In the genomic region with DNA sequence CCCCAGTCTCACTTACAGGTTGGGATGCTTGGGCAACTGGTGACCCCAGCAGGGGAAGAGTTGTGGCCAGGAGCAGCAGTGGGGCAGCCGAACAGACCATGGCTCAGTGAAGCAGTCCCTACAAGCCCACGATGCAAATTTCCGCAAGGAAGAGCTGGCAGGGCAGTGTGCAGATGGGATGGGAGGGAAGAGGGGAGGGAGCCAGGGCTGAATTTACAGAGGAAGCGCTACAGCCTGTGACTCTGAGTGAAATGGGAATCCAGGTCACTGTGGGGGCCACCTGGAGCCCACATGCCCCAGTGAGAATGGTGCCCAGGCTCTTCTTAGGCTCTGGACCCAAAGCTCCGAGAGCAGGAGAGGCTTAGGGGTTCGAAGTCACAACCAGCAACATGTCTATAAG, we compare ENCODE assay signal across 18 cellular contexts. TPM values are rescaled to one million over a fixed set of nuclear protein-coding genes. Genes with fewer than 3 reads are reported as not detected.
DNase-seq lines count a peak whose midpoint lies in the region; ATAC-seq, FAIRE-seq and TF ChIP-seq lines count a peak whose summit lies in the region.
"Had no signal": no experiment of that assay in that cellular context is flagged by ENCODE, and none has a peak within 500 bp of the region (broad histone marks: within the 10 kb centered on the region; RNA-seq: fewer than 3 reads in every experiment).

No MANE protein-coding gene starts in this region.

- WGBS in HepG2 (ENCODE audit: low lambda C conversion rate), result 19% methylated on average over 6 of the region's 6 CpGs
- WGBS in right lobe of liver (ENCODE audit: insufficient coverage, low coverage, low lambda C conversion rate, missing lambda C conversion rate), result 48% methylated on average over 4 of the region's 6 CpGs

- POLR2A ChIA-PET in HepG2 (lab: Yijun Ruan, JAX), result interaction anchor here (1.3 kb wide), 1 partner anchor 27 kb away, joined by 4 read pairs; a partner anchor contains a TSS

- H3K9me3 Mint-ChIP-seq in endothelial cell (ENCODE audit: unreplicated experiment), result no peaks in the 10 kb centered on the region
- no peaks in the 10 kb centered on the region for H3K9me3 Mint-ChIP-seq in activated naive CD4-positive, alpha-beta T cell treated with anti-CD3 and anti-CD28 coated beads for 36 hours

- H3K27ac ChIP-seq in HepG2 (ENCODE audit: extremely low read length, insufficient read depth, low read length) (no peak overlapping the region), right lobe of liver (no peak overlapping the region)
- H3K27ac ChIP-seq: A549, C4-2B, PC-9 had no signal

- H3K9ac ChIP-seq in HepG2 (ENCODE audit: insufficient read depth, low read depth, low read length), result no peak overlapping the region

- FAIRE-seq in HepG2 (lab: Jason Lieb, UNC), result no peak
- FAIRE-seq: A549, GM19239 had no signal

- H3K27ac Mint-ChIP-seq in endothelial cell (ENCODE audit: unreplicated experiment), result peak overlapping the region; percentile 86
- H3K27ac Mint-ChIP-seq in activated naive CD4-positive, alpha-beta T cell treated with anti-CD3 and anti-CD28 coated beads for 36 hours, result no peak overlapping the region

- H4K20me1 ChIP-seq in HepG2 (ENCODE audit: insufficient read depth, low read length), result no peaks in the 10 kb centered on the region

- H3K4me3 ChIP-seq in HepG2 (replicated peaks in 1 of 3; ENCODE audit: insufficient read depth in 1 of 3, low read depth in 2 of 3, low read length in 3 of 3), result no peak overlapping the region
- H3K4me3 ChIP-seq in right lobe of liver, result no peak overlapping the region
- H3K4me3 ChIP-seq: A549, PC-9 had no signal

- DNase-seq in HepG2 (ENCODE audit: low spot score) (no peak), right lobe of liver (no peak), NCI-H446 treated with DMSO at 0.1 percent for 48 hours (lab: John Stamatoyannopoulos, UW) (peak; percentile 35), endothelial cell (ENCODE audit: low spot score) (no peak), putamen (ENCODE audit: low spot score) (no peak)
- no peak for DNase-seq in activated naive CD4-positive, alpha-beta T cell treated with anti-CD3 and anti-CD28 coated beads for 36 hours
- DNase-seq: HCEC 1CT, KG1, NCI-H1417 treated with DMSO at 0.1 percent for 48 hours, NCI-H2029 treated with DMSO at 0.1 percent for 48 hours, PC-9 had no signal

- H3K4me1 ChIP-seq in HepG2 (ENCODE audit: insufficient read depth, low read length), result 0 out of 2 replicates have a peak, but pooled peaks cover 8% of the 10 kb centered on the region
- H3K4me1 ChIP-seq in right lobe of liver, result no peaks in the 10 kb centered on the region
- H3K4me1 ChIP-seq: A549 had no signal

- H3K4me2 ChIP-seq in HepG2 (ENCODE audit: low read depth, low read length), result no peak overlapping the region
- H3K4me2 ChIP-seq: A549, PC-9 had no signal

- TF ChIP-seq POLR2A in HepG2 (IDR thresholded peaks at IDR 0.05; ENCODE audit: insufficient read depth in 1 of 2, low read depth in 2 of 2, low read length in 2 of 2) (no peak), right lobe of liver (IDR thresholded peaks at IDR 0.05) (no peak)

- no peak overlapping the region for H2AFZ ChIP-seq in HepG2 (ENCODE audit: low read length)
- H2AFZ ChIP-seq: PC-9 had no signal

- H3K9me3 ChIP-seq in HepG2 (ENCODE audit: low read length), result no peaks in the 10 kb centered on the region
- no peaks in the 10 kb centered on the region for H3K9me3 ChIP-seq in right lobe of liver
- H3K9me3 ChIP-seq: A549 had no signal

- ATAC-seq in HepG2, result no peak
- no peak for ATAC-seq in right lobe of liver
- no peak for ATAC-seq in GM18517 (IDR thresholded peaks at IDR 0.05; ENCODE audit: unreplicated experiment)
- no peak for ATAC-seq in GM21825 (IDR thresholded peaks at IDR 0.05; ENCODE audit: unreplicated experiment)
- ATAC-seq: A549 had no signal

- CTCF ChIA-PET in HepG2 (lab: Yijun Ruan, JAX; ENCODE audit: low intra/inter-chr PET ratio, low total read pairs), result no interaction called here
- CTCF ChIA-PET in activated naive CD4-positive, alpha-beta T cell treated with anti-CD3 and anti-CD28 coated beads for 36 hours (lab: Charles Lee), result no interaction called here

- in situ Hi-C loops in HepG2 (cut with HindIII; ENCODE audit: extremely low pct_ligation_motif_present, low pct_unique_long_range_greater_than_20kb), result loop anchor here (5.0 kb wide), 1 partner anchor 148 kb away; no protein-coding TSS in a partner anchor

- peaks cover 8 to 42% of the 10 kb centered on the region in 2 experiments; a peak in 4 of 5 replicates for H3K27me3 ChIP-seq in HepG2 (ENCODE audit: control insufficient read depth in 1 of 2, insufficient read depth in 2 of 2, low read length in 2 of 2)
- H3K27me3 ChIP-seq in right lobe of liver, result no peaks in the 10 kb centered on the region

- TF ChIP-seq CTCF in HepG2 (CRISPR knock-in tag; IDR thresholded peaks at IDR 0.05), result no peak
- TF ChIP-seq CTCF in right lobe of liver (IDR thresholded peaks at IDR 0.05), result no peak
- TF ChIP-seq CTCF in endothelial cell (IDR thresholded peaks at IDR 0.05; ENCODE audit: unreplicated experiment), result no peak

- no peaks in the 10 kb centered on the region for H3K36me3 ChIP-seq in HepG2 (replicated peaks in 1 of 2; ENCODE audit: control insufficient read depth in 1 of 2, insufficient read depth in 2 of 2, low read length in 2 of 2)
- no peaks in the 10 kb centered on the region for H3K36me3 ChIP-seq in right lobe of liver

- intact Hi-C loops in HepG2 (cut with micrococcal nuclease; ENCODE audit: unreplicated experiment) (no loop called here), right lobe of liver (cut with DNase I) (no loop called here)
- intact Hi-C loops in activated naive CD4-positive, alpha-beta T cell treated with anti-CD3 and anti-CD28 coated beads for 36 hours (cut with micrococcal nuclease), result no loop called here

- no peak for TF ChIP-seq EP300 in HepG2 (IDR thresholded peaks at IDR 0.05; ENCODE audit: low read depth in 2 of 2, low read length in 2 of 2)
- TF ChIP-seq EP300 in HepG2 (CRISPR knock-in tag; IDR thresholded peaks at IDR 0.05; ENCODE audit: borderline replicate concordance), result no peak

- no peak for TF ChIP-seq RAD21 in HepG2 (CRISPR knock-in tag; IDR thresholded peaks at IDR 0.05)

- no peak overlapping the region for H3K4me3 Mint-ChIP-seq in endothelial cell (ENCODE audit: unreplicated experiment)
- H3K4me3 Mint-ChIP-seq in activated naive CD4-positive, alpha-beta T cell treated with anti-CD3 and anti-CD28 coated beads for 36 hours, result no peak overlapping the region

- H3K27me3 Mint-ChIP-seq in endothelial cell (ENCODE audit: unreplicated experiment), result peaks cover 10% of the 10 kb centered on the region
- no peaks in the 10 kb centered on the region for H3K27me3 Mint-ChIP-seq in activated naive CD4-positive, alpha-beta T cell treated with anti-CD3 and anti-CD28 coated beads for 36 hours (ENCODE audit: low read depth)

- no peaks in the 10 kb centered on the region for H3K79me2 ChIP-seq in HepG2 (ENCODE audit: insufficient read depth, low read length)

- no peaks in the 10 kb centered on the region for H3K36me3 Mint-ChIP-seq in endothelial cell (ENCODE audit: low read depth, unreplicated experiment)
- H3K36me3 Mint-ChIP-seq in activated naive CD4-positive, alpha-beta T cell treated with anti-CD3 and anti-CD28 coated beads for 36 hours (ENCODE audit: low read depth), result no peaks in the 10 kb centered on the region

- no TSS peak for BruUV-seq in HepG2 (replicated peaks; lab: Mats Ljungman, UMichigan)

- peaks cover 28% of the 10 kb centered on the region for H3K4me1 Mint-ChIP-seq in endothelial cell (ENCODE audit: unreplicated experiment)
- no peaks in the 10 kb centered on the region for H3K4me1 Mint-ChIP-seq in activated naive CD4-positive, alpha-beta T cell treated with anti-CD3 and anti-CD28 coated beads for 36 hours (ENCODE audit: low read depth)

RNA-seq across cellular contexts. Expression of a gene that starts 27.0 kb away (rescaled TPM):
- total RNA-seq in HepG2 (2016; rRNA removed; fragmentation: Illumina TruSeq; extraction: Trizol) (60.3 and 66.0 TPM in 2 replicates), right lobe of liver (10 to 100 TPM; 24.1 to 39.1 (median 33.7) TPM), endothelial cell (ENCODE audit: unreplicated experiment) (28.2 TPM)
- total RNA-seq in HepG2 (2016; cell fraction: cytosol; rRNA removed; fragmentation: Illumina TruSeq; extraction: Trizol; ENCODE audit: low read depth), result 53.2 and 61.0 TPM in 2 replicates
- total RNA-seq in HepG2 (2016; cell fraction: insoluble cytoplasmic fraction; rRNA removed; fragmentation: Illumina TruSeq; extraction: Trizol), result 59.1 and 65.9 TPM in 2 replicates
- total RNA-seq in HepG2 (2016; cell fraction: membrane; rRNA removed; fragmentation: Illumina TruSeq; extraction: Trizol), result 17.7 and 19.5 TPM in 2 replicates
- 79.5 and 91.4 TPM in 2 replicates for total RNA-seq in HepG2 (2016; cell fraction: nucleus; rRNA removed; fragmentation: Illumina TruSeq; extraction: Trizol)
- 26.2 and 27.7 TPM in 2 replicates for polyA plus RNA-seq in HepG2 (2011; rRNA removed)
- 23.3 and 35.2 TPM in 2 replicates for polyA plus RNA-seq in HepG2 (2011; cell fraction: cytosol; rRNA removed)
- polyA plus RNA-seq in HepG2 (2011; cell fraction: nucleus; rRNA removed), result 15.9 and 18.6 TPM in 2 replicates
- 33.8 and 36.9 TPM in 2 replicates for polyA plus RNA-seq in HepG2 (2012)
- polyA plus RNA-seq in HepG2 (2016; cell fraction: cytosol; fragmentation: Illumina TruSeq; extraction: Trizol; ENCODE audit: low read depth), result 1.9 and 2.2 TPM in 2 replicates
- 20.1 and 21.1 TPM in 2 replicates for polyA plus RNA-seq in HepG2 (2016; cell fraction: insoluble cytoplasmic fraction; fragmentation: Illumina TruSeq; extraction: Trizol; ENCODE audit: low read depth)
- 3.3 and 5.0 TPM in 2 replicates for polyA plus RNA-seq in HepG2 (2016; cell fraction: membrane; fragmentation: Illumina TruSeq; extraction: Trizol; ENCODE audit: low read depth)
- 53.9 and 54.9 TPM in 2 replicates for polyA plus RNA-seq in HepG2 (2016; cell fraction: nucleus; fragmentation: Illumina TruSeq; extraction: Trizol; ENCODE audit: insufficient read depth, low read depth)
- 296 and 353 TPM in 2 replicates for polyA minus RNA-seq in HepG2 (2011; rRNA and poly(A)+ RNA removed; ENCODE audit: low replicate concordance)
- 42.8 and 47.8 TPM in 2 replicates for polyA minus RNA-seq in HepG2 (2011; cell fraction: cytosol; rRNA and poly(A)+ RNA removed)
- polyA minus RNA-seq in HepG2 (2011; cell fraction: nucleus; rRNA and poly(A)+ RNA removed), result 103 and 112 TPM in 2 replicates
- 10 to 100 TPM; 20.0 to 22.9 TPM for total RNA-seq in activated naive CD4-positive, alpha-beta T cell treated with anti-CD3 and anti-CD28 coated beads for 36 hours

RNA-seq across cellular contexts. Expression of a gene that starts 27.6 kb away (rescaled TPM):
- 0.14 and 0.40 TPM in 2 replicates for total RNA-seq in HepG2 (2016; rRNA removed; fragmentation: Illumina TruSeq; extraction: Trizol)
- total RNA-seq in HepG2 (2016; cell fraction: cytosol; rRNA removed; fragmentation: Illumina TruSeq; extraction: Trizol; ENCODE audit: low read depth), result not detected in 2 replicates
- total RNA-seq in HepG2 (2016; cell fraction: insoluble cytoplasmic fraction; rRNA removed; fragmentation: Illumina TruSeq; extraction: Trizol), result 0.06 and 0.19 TPM in 2 replicates
- total RNA-seq in HepG2 (2016; cell fraction: membrane; rRNA removed; fragmentation: Illumina TruSeq; extraction: Trizol), result 0.17 and 0.34 TPM in 2 replicates
- 0.37 and 0.41 TPM in 2 replicates for total RNA-seq in HepG2 (2016; cell fraction: nucleus; rRNA removed; fragmentation: Illumina TruSeq; extraction: Trizol)
- 1.5 TPM in 2 replicates for polyA plus RNA-seq in HepG2 (2011; rRNA removed)
- 0.45 and 0.46 TPM in 2 replicates for polyA plus RNA-seq in HepG2 (2011; cell fraction: cytosol; rRNA removed)
- 6.4 and 6.8 TPM in 2 replicates for polyA plus RNA-seq in HepG2 (2011; cell fraction: nucleus; rRNA removed)
- 1.1 and 1.5 TPM in 2 replicates for polyA plus RNA-seq in HepG2 (2012)
- not detected in 2 replicates for polyA plus RNA-seq in HepG2 (2016; cell fraction: cytosol; fragmentation: Illumina TruSeq; extraction: Trizol; ENCODE audit: low read depth)
- 0.13 and 0.63 TPM in 2 replicates for polyA plus RNA-seq in HepG2 (2016; cell fraction: insoluble cytoplasmic fraction; fragmentation: Illumina TruSeq; extraction: Trizol; ENCODE audit: low read depth)
- 0.09 and 0.24 TPM in 2 replicates for polyA plus RNA-seq in HepG2 (2016; cell fraction: membrane; fragmentation: Illumina TruSeq; extraction: Trizol; ENCODE audit: low read depth)
- 0.79 and 0.93 TPM in 2 replicates for polyA plus RNA-seq in HepG2 (2016; cell fraction: nucleus; fragmentation: Illumina TruSeq; extraction: Trizol; ENCODE audit: insufficient read depth, low read depth)
- polyA minus RNA-seq in HepG2 (2011; rRNA and poly(A)+ RNA removed; ENCODE audit: low replicate concordance), result 0.98 and 2.5 TPM in 2 replicates
- 0.59 TPM in 1 of 2 replicates, not detected in the other for polyA minus RNA-seq in HepG2 (2011; cell fraction: cytosol; rRNA and poly(A)+ RNA removed)
- polyA minus RNA-seq in HepG2 (2011; cell fraction: nucleus; rRNA and poly(A)+ RNA removed), result 0.90 and 1.4 TPM in 2 replicates
- total RNA-seq in right lobe of liver, result under 1 TPM in 3 of 6 experiments, not detected in 3; 0.07 to 0.51 (median 0.15) TPM
- total RNA-seq in endothelial cell (ENCODE audit: unreplicated experiment), result 4.9 TPM
- 1 to 10 TPM; 2.7 to 3.0 TPM for total RNA-seq in activated naive CD4-positive, alpha-beta T cell treated with anti-CD3 and anti-CD28 coated beads for 36 hours
- total RNA-seq: Daoy, SK-MEL-5 had no signal
